20 cellular contexts compared by ENCODE assay signal in genomic region chr3:157819415-157819814, GRCh38.
"Had no signal": no experiment of that assay in that cellular context is flagged by ENCODE, and none has a peak within 500 bp of the region (broad histone marks: within the 10 kb centered on the region; RNA-seq: fewer than 3 reads in every experiment).

No MANE protein-coding gene starts in this region.

- H3K36me3 Mint-ChIP-seq: activated naive CD8-positive, alpha-beta T cell treated with anti-CD3 and anti-CD28 coated beads for 36 hours; natural killer cell treated with Interleukin-12 subunit alpha and Interleukin-12 subunit beta and Interleukin-15 and Interleukin-18, amount 100 ng/mL, for 72 hours; stimulated activated effector memory CD8-positive, alpha-beta T cell treated with anti-CD3 and anti-CD28 coated beads, Interleukin-12 subunit alpha, Interleukin-12 subunit beta, amount 100 ng/mL, for 72 hours had no signal

- H3K27me3 ChIP-seq: right lobe of liver, transverse colon had no signal

- H3K9me3 ChIP-seq: left ventricle myocardium inferior, right lobe of liver, transverse colon had no signal

- ATAC-seq: activated T-helper 17 cell treated with anti-CD3 and anti-CD28 coated beads, Interleukin-2, amount 50 U/mL, for 72 hours; foreskin keratinocyte; natural killer cell treated with Interleukin-12 subunit alpha and Interleukin-12 subunit beta and Interleukin-15 and Interleukin-18, amount 100 ng/mL, for 72 hours; right lobe of liver; stimulated activated effector memory CD8-positive, alpha-beta T cell treated with anti-CD3 and anti-CD28 coated beads, Interleukin-12 subunit alpha, Interleukin-12 subunit beta, amount 100 ng/mL, for 72 hours; stimulated activated naive CD8-positive, alpha-beta T cell treated with anti-CD3 and anti-CD28 coated beads, Interleukin-15, amount 100 ng/mL, for 72 hours had no signal

- H3K4me1 Mint-ChIP-seq: activated naive CD8-positive, alpha-beta T cell treated with anti-CD3 and anti-CD28 coated beads for 36 hours; activated T-helper 17 cell treated with anti-CD3 and anti-CD28 coated beads, Interleukin-2, amount 50 U/mL, for 72 hours; stimulated activated effector memory CD8-positive, alpha-beta T cell treated with anti-CD3 and anti-CD28 coated beads, Interleukin-12 subunit alpha, Interleukin-12 subunit beta, amount 100 ng/mL, for 72 hours; stimulated activated naive CD8-positive, alpha-beta T cell treated with anti-CD3 and anti-CD28 coated beads, Interleukin-15, amount 100 ng/mL, for 72 hours had no signal

- H3K4me1 ChIP-seq: foreskin keratinocyte, left ventricle myocardium inferior, right lobe of liver, transverse colon had no signal

- H3K4me3 Mint-ChIP-seq: activated naive CD8-positive, alpha-beta T cell treated with anti-CD3 and anti-CD28 coated beads for 36 hours; activated T-helper 17 cell treated with anti-CD3 and anti-CD28 coated beads, Interleukin-2, amount 50 U/mL, for 72 hours; natural killer cell treated with Interleukin-12 subunit alpha and Interleukin-12 subunit beta and Interleukin-15 and Interleukin-18, amount 100 ng/mL, for 72 hours; stimulated activated effector memory CD8-positive, alpha-beta T cell treated with anti-CD3 and anti-CD28 coated beads, Interleukin-12 subunit alpha, Interleukin-12 subunit beta, amount 100 ng/mL, for 72 hours; stimulated activated naive CD8-positive, alpha-beta T cell treated with anti-CD3 and anti-CD28 coated beads, Interleukin-15, amount 100 ng/mL, for 72 hours had no signal

- FAIRE-seq: endometrium, small intestine, urothelium cell line had no signal

- H3K27ac Mint-ChIP-seq: activated naive CD8-positive, alpha-beta T cell treated with anti-CD3 and anti-CD28 coated beads for 36 hours; activated T-helper 17 cell treated with anti-CD3 and anti-CD28 coated beads, Interleukin-2, amount 50 U/mL, for 72 hours; natural killer cell treated with Interleukin-12 subunit alpha and Interleukin-12 subunit beta and Interleukin-15 and Interleukin-18, amount 100 ng/mL, for 72 hours; stimulated activated effector memory CD8-positive, alpha-beta T cell treated with anti-CD3 and anti-CD28 coated beads, Interleukin-12 subunit alpha, Interleukin-12 subunit beta, amount 100 ng/mL, for 72 hours had no signal

- H3K27me3 Mint-ChIP-seq: activated naive CD8-positive, alpha-beta T cell treated with anti-CD3 and anti-CD28 coated beads for 36 hours; activated T-helper 17 cell treated with anti-CD3 and anti-CD28 coated beads, Interleukin-2, amount 50 U/mL, for 72 hours; natural killer cell treated with Interleukin-12 subunit alpha and Interleukin-12 subunit beta and Interleukin-15 and Interleukin-18, amount 100 ng/mL, for 72 hours; stimulated activated naive CD8-positive, alpha-beta T cell treated with anti-CD3 and anti-CD28 coated beads, Interleukin-15, amount 100 ng/mL, for 72 hours had no signal

- H3K4me3 ChIP-seq: left ventricle myocardium inferior, right lobe of liver, transverse colon had no signal

- H3K36me3 ChIP-seq: left ventricle myocardium inferior, right lobe of liver, transverse colon had no signal

- H3K27ac ChIP-seq: foreskin keratinocyte, left ventricle myocardium inferior, right lobe of liver, transverse colon had no signal

- DNase-seq: activated naive CD4-positive, alpha-beta T cell; activated naive CD8-positive, alpha-beta T cell treated with anti-CD3 and anti-CD28 coated beads for 36 hours; activated T-cell treated with anti-CD3 and anti-CD28 coated beads, Interleukin-2, amount 50 U/mL, for 1 hour; amniotic stem cell; cortex of kidney; foreskin keratinocyte; kidney glomerular epithelial cell; left ventricle myocardium inferior; mammary epithelial cell; right lobe of liver; small intestine; stimulated activated CD4-positive, alpha-beta T cell treated with anti-CD3 and anti-CD28 coated beads, Interleukin-2, amount 100 ng/mL, for 24 hours; stimulated activated naive CD8-positive, alpha-beta T cell treated with anti-CD3 and anti-CD28 coated beads, Interleukin-15, amount 100 ng/mL, for 72 hours; T-helper 1 cell; transverse colon had no signal
